Comparison of ENCODE assay signal across 8 cellular contexts in genomic region chr17:32445976-32446375, GRCh38. TPM values are rescaled to one million over a fixed set of nuclear protein-coding genes. Genes with fewer than 3 reads are reported as not detected.
DNase-seq lines count a peak whose midpoint lies in the region; ATAC-seq, FAIRE-seq and TF ChIP-seq lines count a peak whose summit lies in the region.
"Had no signal": no experiment of that assay in that cellular context is flagged by ENCODE, and none has a peak within 500 bp of the region (broad histone marks: within the 10 kb centered on the region; RNA-seq: fewer than 3 reads in every experiment).

No MANE protein-coding gene starts in this region.

- peaks cover 18% of the 10 kb centered on the region for H3K4me1 ChIP-seq in endothelial cell of umbilical vein (ENCODE audit: control insufficient read depth, extremely low read depth, insufficient read depth, low read length)

- TF ChIP-seq POLR2A in endothelial cell of umbilical vein (IDR thresholded peaks at IDR 0.05; ENCODE audit: low read depth, low read length), result no peak

- H3K36me3 ChIP-seq in endothelial cell of umbilical vein (ENCODE audit: control insufficient read depth in 2 of 2, extremely low read depth in 1 of 2, insufficient read depth in 2 of 2, low read length in 2 of 2), result peaks cover under 1 to 9% of the 10 kb centered on the region in 2 experiments

- H3K4me2 ChIP-seq in endothelial cell of umbilical vein (ENCODE audit: insufficient read depth, low read length), result peak overlapping the region; percentile 95

- H3K4me3 ChIP-seq in endothelial cell of umbilical vein (replicated peaks in 1 of 3; ENCODE audit: insufficient read depth in 1 of 3, low read depth in 1 of 3, low read length in 3 of 3) (peak overlapping the region in 1 of 3 experiments; percentile 80), retinal pigment epithelial cell (ENCODE audit: low read length) (peak overlapping the region; percentile 99)

- DNase-seq in H4 (ENCODE audit: low spot score) (peak; percentile 18), RCC 7860 (ENCODE audit: low spot score) (peak; percentile 8), endothelial cell of umbilical vein (ENCODE audit: low read depth, low spot score) (no peak), retinal pigment epithelial cell (ENCODE audit: low read depth) (no peak), nucleus accumbens (lab: John Stamatoyannopoulos, UW) (no peak)
- DNase-seq: NCI-H748 treated with DMSO at 0.1 percent for 48 hours had no signal

- H3K27ac ChIP-seq in endothelial cell of umbilical vein (ENCODE audit: insufficient read depth, low read depth, low read length), result peak overlapping the region; percentile 29

- intact Hi-C loops in endothelial cell of umbilical vein (cut with micrococcal nuclease), result no loop called here

- no TSS peak for BruUV-seq in endothelial cell of umbilical vein (replicated peaks; lab: Mats Ljungman, UMichigan)

- FAIRE-seq in RCC 7860 (lab: Jason Lieb, UNC) (no peak), endothelial cell of umbilical vein (lab: Jason Lieb, UNC) (no peak)

- no peaks in the 10 kb centered on the region for H3K9me3 ChIP-seq in endothelial cell of umbilical vein (replicated peaks; ENCODE audit: control insufficient read depth, insufficient read depth, low read length)

- peaks cover 10% of the 10 kb centered on the region in 2 experiments for H3K27me3 ChIP-seq in endothelial cell of umbilical vein (ENCODE audit: control insufficient read depth in 2 of 2, insufficient read depth in 2 of 2, low read length in 2 of 2)

- peaks cover 58% of the 10 kb centered on the region for H3K79me2 ChIP-seq in endothelial cell of umbilical vein (ENCODE audit: control insufficient read depth, insufficient read depth, low read length)

- peak overlapping the region; percentile 89 for H3K9ac ChIP-seq in endothelial cell of umbilical vein (replicated peaks; ENCODE audit: extremely low read depth, insufficient read depth, low read length)

- dilution Hi-C loops in endothelial cell of umbilical vein (cut with MboI; ENCODE audit: extremely low pct_ligation_motif_present, low sequenced_read_pairs), result no loop called here

- TF ChIP-seq CTCF in endothelial cell of umbilical vein (IDR thresholded peaks at IDR 0.05; ENCODE audit: extremely low read depth in 1 of 2, insufficient read depth in 1 of 2, low read depth in 1 of 2, low read length in 2 of 2), result no peak
- no peak for TF ChIP-seq CTCF in retinal pigment epithelial cell (conservative IDR thresholded peaks at IDR 0.05; ENCODE audit: low read depth, low read length)

- CTCF ChIA-PET in endothelial cell of umbilical vein (lab: Charles Lee), result interaction anchor here (4.5 kb wide), 1 partner anchor 16 kb away, joined by 28 read pairs; no protein-coding TSS in a partner anchor

- no peak overlapping the region for H2AFZ ChIP-seq in endothelial cell of umbilical vein (ENCODE audit: low read depth, low read length)

- ATAC-seq in HG02763 (IDR thresholded peaks at IDR 0.05; ENCODE audit: unreplicated experiment), result no peak
- ATAC-seq in HG03095 (IDR thresholded peaks at IDR 0.05; ENCODE audit: unreplicated experiment), result no peak

- POLR2A ChIA-PET in endothelial cell of umbilical vein (lab: Charles Lee), result no interaction called here

- no peaks in the 10 kb centered on the region for H4K20me1 ChIP-seq in endothelial cell of umbilical vein (replicated peaks; ENCODE audit: control insufficient read depth, extremely low read depth, insufficient read depth, low read length)

- H3K9me1 ChIP-seq in endothelial cell of umbilical vein (replicated peaks; ENCODE audit: control insufficient read depth, extremely low read depth, insufficient read depth, low read length), result no peaks in the 10 kb centered on the region

TF ChIP-seq in endothelial cell of umbilical vein, 7 proteins besides CTCF, POLR2A, EP300 and RAD21:
- no peak for TF ChIP-seq EZH2 (IDR thresholded peaks at IDR 0.05; ENCODE audit: borderline replicate concordance, low read depth, low read length, severe bottlenecking)

RNA-seq across cellular contexts. Expression of gene PSMD11, which starts 1.7 kb away (rescaled TPM):
- total RNA-seq in H4 (2014; rRNA removed; shearing (Covaris generic)), result 119 and 172 TPM in 2 replicates
- 153 and 161 TPM in 2 replicates for total RNA-seq in endothelial cell of umbilical vein
- polyA plus RNA-seq in endothelial cell of umbilical vein, result 56.4 and 59.4 TPM in 2 replicates
- polyA plus RNA-seq in endothelial cell of umbilical vein (2011; cell fraction: cytosol; rRNA removed), result 84.0 and 84.8 TPM in 2 replicates
- polyA plus RNA-seq in endothelial cell of umbilical vein (2011; cell fraction: nucleus; rRNA removed), result 93.1 and 112 TPM in 2 replicates
- polyA plus RNA-seq in endothelial cell of umbilical vein (2012), result 117 and 183 TPM in 2 replicates
- polyA minus RNA-seq in endothelial cell of umbilical vein, result 167 and 171 TPM in 2 replicates
- polyA minus RNA-seq in endothelial cell of umbilical vein (2011; cell fraction: cytosol; rRNA and poly(A)+ RNA removed), result 90.0 TPM
- 83.6 and 138 TPM in 2 replicates for polyA minus RNA-seq in endothelial cell of umbilical vein (2011; cell fraction: nucleus; rRNA and poly(A)+ RNA removed)

RNA-seq across cellular contexts. Expression of gene CDK5R1, which starts 40.8 kb away (rescaled TPM):
- total RNA-seq in H4 (2014; rRNA removed; shearing (Covaris generic)), result 2.5 and 3.2 TPM in 2 replicates
- 3.9 and 6.1 TPM in 2 replicates for total RNA-seq in endothelial cell of umbilical vein
- 1.5 and 1.6 TPM in 2 replicates for polyA plus RNA-seq in endothelial cell of umbilical vein
- polyA plus RNA-seq in endothelial cell of umbilical vein (2011; cell fraction: cytosol; rRNA removed), result 0.93 and 1.1 TPM in 2 replicates
- polyA plus RNA-seq in endothelial cell of umbilical vein (2011; cell fraction: nucleus; rRNA removed), result 2.9 and 3.0 TPM in 2 replicates
- polyA plus RNA-seq in endothelial cell of umbilical vein (2012), result 2.7 and 3.8 TPM in 2 replicates
- 1.6 and 2.1 TPM in 2 replicates for polyA minus RNA-seq in endothelial cell of umbilical vein
- 0.31 TPM for polyA minus RNA-seq in endothelial cell of umbilical vein (2011; cell fraction: cytosol; rRNA and poly(A)+ RNA removed)
- 1.4 and 1.8 TPM in 2 replicates for polyA minus RNA-seq in endothelial cell of umbilical vein (2011; cell fraction: nucleus; rRNA and poly(A)+ RNA removed)

Comparison
In these comparisons a context has a peak if more than half of its experiments do, and no peak if none do; other contexts are left out.
1. DNase-seq: peak in H4 (single experiment) and RCC 7860 (single experiment); none in endothelial cell of umbilical vein (single experiment), retinal pigment epithelial cell (single experiment) and nucleus accumbens (0 of 56).